1 cellular context compared by ENCODE assay signal in the genomic region with DNA sequence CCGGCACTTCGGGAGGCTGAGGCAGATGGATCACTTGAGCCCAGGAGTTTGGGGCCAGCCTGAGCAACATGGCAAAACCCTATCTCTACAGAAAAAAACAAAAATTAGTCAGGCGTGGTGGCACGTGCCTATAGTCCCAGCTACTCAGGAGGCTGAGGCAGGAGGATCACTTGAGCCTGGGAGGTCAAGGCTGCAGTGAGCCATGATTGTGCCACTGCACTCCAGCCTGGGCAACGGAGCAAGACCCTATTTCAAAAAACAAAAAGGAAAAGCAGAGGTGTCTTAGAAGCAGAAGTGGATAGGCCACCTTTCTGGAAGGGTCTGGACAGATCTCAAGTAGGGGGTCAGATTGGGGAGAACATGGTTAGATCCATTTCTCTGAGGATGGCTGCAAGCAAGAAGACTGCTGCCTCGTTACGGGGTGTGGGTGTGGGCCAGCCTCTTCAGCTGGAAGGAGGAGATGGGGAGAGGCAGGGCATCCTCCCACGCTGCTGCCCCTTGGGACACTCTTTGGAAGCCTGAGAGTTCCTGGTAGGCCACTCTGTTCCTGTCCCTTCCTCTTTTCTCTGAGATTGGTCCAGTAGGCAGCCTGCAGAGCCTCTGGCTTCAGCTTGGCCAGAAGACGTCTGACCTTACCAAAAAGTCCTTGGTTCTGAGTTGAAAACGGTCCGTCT.
TF ChIP-seq lines count a peak whose summit lies in the region.

No MANE protein-coding gene starts in this region.

TF ChIP-seq in HepG2, 621 proteins besides CTCF, POLR2A, EP300 and RAD21 (continued from another document):
- TF ChIP-seq, protein P1, sequence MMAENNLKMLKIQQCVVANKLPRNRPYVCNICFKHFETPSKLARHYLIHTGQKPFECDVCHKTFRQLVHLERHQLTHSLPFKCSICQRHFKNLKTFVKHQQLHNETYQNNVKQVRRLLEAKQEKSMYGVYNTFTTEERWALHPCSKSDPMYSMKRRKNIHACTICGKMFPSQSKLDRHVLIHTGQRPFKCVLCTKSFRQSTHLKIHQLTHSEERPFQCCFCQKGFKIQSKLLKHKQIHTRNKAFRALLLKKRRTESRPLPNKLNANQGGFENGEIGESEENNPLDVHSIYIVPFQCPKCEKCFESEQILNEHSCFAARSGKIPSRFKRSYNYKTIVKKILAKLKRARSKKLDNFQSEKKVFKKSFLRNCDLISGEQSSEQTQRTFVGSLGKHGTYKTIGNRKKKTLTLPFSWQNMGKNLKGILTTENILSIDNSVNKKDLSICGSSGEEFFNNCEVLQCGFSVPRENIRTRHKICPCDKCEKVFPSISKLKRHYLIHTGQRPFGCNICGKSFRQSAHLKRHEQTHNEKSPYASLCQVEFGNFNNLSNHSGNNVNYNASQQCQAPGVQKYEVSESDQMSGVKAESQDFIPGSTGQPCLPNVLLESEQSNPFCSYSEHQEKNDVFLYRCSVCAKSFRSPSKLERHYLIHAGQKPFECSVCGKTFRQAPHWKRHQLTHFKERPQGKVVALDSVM (CRISPR knock-in tag; IDR thresholded peaks at IDR 0.05), result peak; percentile 67; the same call in 1 of the 2 replicates
TF ChIP-seq in HepG2: peak in this region for 2.
